ENCODE assay signal across 18 cellular contexts in the genomic region with DNA sequence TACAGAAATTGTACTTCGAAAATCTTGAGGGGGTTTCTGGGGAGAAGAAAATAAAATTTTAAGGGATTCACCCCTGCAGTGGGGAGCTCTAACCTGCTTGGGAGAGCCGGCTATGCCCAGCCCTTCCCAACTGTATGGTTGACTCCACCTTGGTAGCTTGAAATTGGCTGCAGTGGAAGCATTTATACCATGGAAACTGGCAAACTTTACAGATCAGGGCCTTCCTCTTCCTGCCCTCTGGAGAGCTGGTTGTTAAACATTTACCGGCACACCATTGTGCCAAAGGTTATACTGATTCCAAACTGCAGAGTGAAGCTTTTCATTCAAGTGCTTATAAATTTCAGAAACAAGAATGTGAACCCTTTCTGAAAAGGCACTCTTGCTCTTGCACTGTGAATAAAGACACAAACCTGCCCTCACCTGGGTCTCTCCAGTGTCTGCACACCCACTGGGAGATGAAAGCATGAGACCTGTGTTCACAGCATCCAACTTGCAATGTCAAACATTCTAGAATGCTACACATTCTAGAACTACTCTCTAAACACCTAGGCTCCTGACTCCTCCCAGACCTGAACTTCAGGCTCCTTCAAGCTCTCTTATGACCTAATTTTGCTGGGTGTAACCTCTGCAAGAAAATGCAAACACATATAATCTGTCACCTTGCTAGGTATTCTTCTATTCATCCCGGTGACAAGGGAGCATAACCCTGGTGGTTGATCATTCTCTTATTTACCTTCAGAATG. TPM values are rescaled to one million over a fixed set of nuclear protein-coding genes. Genes with fewer than 3 reads are reported as not detected.
DNase-seq lines count a peak whose midpoint lies in the region; ATAC-seq and TF ChIP-seq lines count a peak whose summit lies in the region.
"Had no signal": no experiment of that assay in that cellular context is flagged by ENCODE, and none has a peak within 500 bp of the region (broad histone marks: within the 10 kb centered on the region; RNA-seq: fewer than 3 reads in every experiment).

No MANE protein-coding gene starts in this region.

- no peak for TF ChIP-seq CTCF in epithelial cell of esophagus (IDR thresholded peaks at IDR 0.05; ENCODE audit: insufficient read depth, low read depth, low read length, missing control alignments)
- TF ChIP-seq CTCF in left lung (IDR thresholded peaks at IDR 0.05): no peak
- TF ChIP-seq CTCF in WERI-Rb-1 (IDR thresholded peaks at IDR 0.05; ENCODE audit: low read depth, low read length): no peak

- ATAC-seq in left lung: peak; percentile 89
- ATAC-seq: stimulated activated memory B cell treated with anti-CD40 and anti-IgM and Interleukin-4, amounts not matched to agents 10 μg/mL and 1 μg/mL and 100 μg/mL, for 72 hours had no signal

- H3K36me3 ChIP-seq in left lung (no peaks in the 10 kb centered on the region), subcutaneous abdominal adipose tissue (ENCODE audit: control insufficient read depth in 5 of 5, insufficient read depth in 5 of 5, low read length in 5 of 5) (peaks cover 0 to under 1% (median 0%) of the 10 kb centered on the region in 5 donors), WERI-Rb-1 (no peaks in the 10 kb centered on the region; the same call in 1 of the 2 replicates)
- H3K36me3 ChIP-seq: sigmoid colon had no signal

- H3K27me3 ChIP-seq in left lung (no peaks in the 10 kb centered on the region), subcutaneous abdominal adipose tissue (ENCODE audit: control insufficient read depth in 5 of 5, insufficient read depth in 4 of 5, low read length in 5 of 5) (no peaks in the 10 kb centered on the region), WERI-Rb-1 (ENCODE audit: insufficient read depth, low read depth, severe bottlenecking) (no peaks in the 10 kb centered on the region)
- H3K27me3 ChIP-seq: sigmoid colon had no signal

- peak; percentile 48 for DNase-seq in HK-2 (ENCODE audit: unreplicated experiment)
- peak; percentile 48 for DNase-seq in epithelial cell of esophagus (ENCODE audit: low read depth)
- DNase-seq in left lung: no peak
- no peak for DNase-seq in Ammon's horn (ENCODE audit: low spot score)
- no peak for DNase-seq in HCEC 1CT
- DNase-seq in WERI-Rb-1: no peak
- no peak for DNase-seq in NAMALWA (ENCODE audit: low spot score)
- DNase-seq: activated B cell treated with CpG ODN at 0.5 μM for 24 hours; activated naive CD4-positive, alpha-beta T cell treated with Interleukin-2 at 50 U/mL for 16 hours; DMS153; glutamatergic neuron; H7; NCI-H1105; NCI-H226; nephron progenitor cell; sigmoid colon had no signal

- intact Hi-C loops in left lung (cut with DNase I): no loop called here

- peaks cover 9 to 12% of the 10 kb centered on the region in 2 donors for H3K4me1 ChIP-seq in left lung
- H3K4me1 ChIP-seq in subcutaneous abdominal adipose tissue (ENCODE audit: control insufficient read depth in 5 of 5, insufficient read depth in 5 of 5, low read length in 5 of 5): peaks cover 0 to 55% (median 15%) of the 10 kb centered on the region in 5 donors
- H3K4me1 ChIP-seq: sigmoid colon had no signal

- no peak overlapping the region for H3K4me3 ChIP-seq in epithelial cell of esophagus (ENCODE audit: low read length)
- no peak overlapping the region for H3K4me3 ChIP-seq in left lung
- H3K4me3 ChIP-seq in subcutaneous abdominal adipose tissue (ENCODE audit: low read depth in 1 of 5, low read length in 5 of 5): peak overlapping the region in 1 of 5 donors; percentile 29
- H3K4me3 ChIP-seq in WERI-Rb-1 (ENCODE audit: low read depth, low read length): no peak overlapping the region
- H3K4me3 ChIP-seq: sigmoid colon had no signal

- H3K27ac ChIP-seq in left lung (peak overlapping the region; percentile 34 to 47), subcutaneous abdominal adipose tissue (ENCODE audit: low read depth, low read length) (peak overlapping the region; percentile 49), WERI-Rb-1 (no peak overlapping the region)

- H3K9me3 ChIP-seq in left lung (no peaks in the 10 kb centered on the region), subcutaneous abdominal adipose tissue (ENCODE audit: control insufficient read depth in 5 of 5, low read length in 5 of 5) (no peaks in the 10 kb centered on the region), WERI-Rb-1 (ENCODE audit: severe bottlenecking) (peaks cover 3% of the 10 kb centered on the region)
- H3K9me3 ChIP-seq: sigmoid colon had no signal

- H3K9ac ChIP-seq in subcutaneous abdominal adipose tissue (ENCODE audit: low read length in 5 of 5): peak overlapping the region in 1 of 5 donors; percentile 51

RNA-seq across cellular contexts. Expression of gene ABLIM1, which starts 44.7 kb away (rescaled TPM):
- 100 to 1,000 TPM in 1 of 2 donors, 10 to 100 TPM in 1; 80.5 to 195 TPM for total RNA-seq in left lung

Comparison
In these comparisons a context has a peak if more than half of its experiments do, and no peak if none do; other contexts are left out.
1. DNase-seq: peak in HK-2 (single experiment) and epithelial cell of esophagus (single experiment); none in left lung (0 of 2), Ammon's horn (single experiment), HCEC 1CT (single experiment), WERI-Rb-1 (single experiment) and NAMALWA (single experiment).